ENCODE assay signal across 1 cellular context in genomic region chr3:184289426-184289938, GRCh38.
TF ChIP-seq lines count a peak whose summit lies in the region.

No MANE protein-coding gene starts in this region.

TF ChIP-seq in Ishikawa, 13 proteins besides CTCF, POLR2A, EP300 and RAD21 (continued from another document):
- TF ChIP-seq REST (IDR thresholded peaks at IDR 0.05; ENCODE audit: low read depth) (no peak), TAF1 (IDR thresholded peaks at IDR 0.05; ENCODE audit: low read depth) (no peak), TEAD4 (IDR thresholded peaks at IDR 0.05) (no peak), CEBPB (IDR thresholded peaks at IDR 0.05) (no peak), TCF12 (IDR thresholded peaks at IDR 0.05; ENCODE audit: low read depth) (no peak), FOXM1 (IDR thresholded peaks at IDR 0.05; ENCODE audit: borderline replicate concordance, low read depth) (no peak), NFIC (IDR thresholded peaks at IDR 0.05) (no peak)
- TF ChIP-seq, protein P1, sequence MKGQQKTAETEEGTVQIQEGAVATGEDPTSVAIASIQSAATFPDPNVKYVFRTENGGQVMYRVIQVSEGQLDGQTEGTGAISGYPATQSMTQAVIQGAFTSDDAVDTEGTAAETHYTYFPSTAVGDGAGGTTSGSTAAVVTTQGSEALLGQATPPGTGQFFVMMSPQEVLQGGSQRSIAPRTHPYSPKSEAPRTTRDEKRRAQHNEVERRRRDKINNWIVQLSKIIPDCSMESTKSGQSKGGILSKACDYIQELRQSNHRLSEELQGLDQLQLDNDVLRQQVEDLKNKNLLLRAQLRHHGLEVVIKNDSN (IDR thresholded peaks at IDR 0.05) = no peak
